In genomic region chr20:3106658-3107463, GRCh38 we compare ENCODE assay signal across 1 cellular context.
TF ChIP-seq lines count a peak whose summit lies in the region.

No MANE protein-coding gene starts in this region.

TF ChIP-seq in HepG2, 621 proteins besides CTCF, POLR2A, EP300 and RAD21 (continued from another document and continues in another):
- TF ChIP-seq PBX2 (CRISPR knock-in tag; IDR thresholded peaks at IDR 0.05): no peak; the same call in 1 of the 2 replicates
- TF ChIP-seq ADNP (CRISPR knock-in tag; IDR thresholded peaks at IDR 0.05): peak; percentile 46; the same call in 1 of the 2 replicates
- TF ChIP-seq ZNF850 (CRISPR knock-in tag; conservative IDR thresholded peaks at IDR 0.05): no peak
- TF ChIP-seq MTA3 (CRISPR knock-in tag; IDR thresholded peaks at IDR 0.05): no peak
- TF ChIP-seq REST (IDR thresholded peaks at IDR 0.05; ENCODE audit: borderline replicate concordance in 1 of 2, low read depth in 1 of 2, low read length in 2 of 2): no peak
- TF ChIP-seq YEATS2 (CRISPR knock-in tag; IDR thresholded peaks at IDR 0.05; ENCODE audit: borderline replicate concordance): no peak; the same call in 1 of the 2 replicates
- no peak for TF ChIP-seq PHF20 (CRISPR knock-in tag; IDR thresholded peaks at IDR 0.05)
- no peak for TF ChIP-seq MEIS1 (CRISPR knock-in tag; IDR thresholded peaks at IDR 0.05; ENCODE audit: borderline replicate concordance)
- no peak for TF ChIP-seq HOXA7 (CRISPR knock-in tag; IDR thresholded peaks at IDR 0.05)
- TF ChIP-seq ERF (CRISPR knock-in tag; IDR thresholded peaks at IDR 0.05): 0 out of 2 replicates have a peak, but pooled peaks have one; percentile 43
- peak; percentile 44; the same call in 1 of the 2 replicates for TF ChIP-seq MEIS2 (CRISPR knock-in tag; IDR thresholded peaks at IDR 0.05)
- TF ChIP-seq KDM5B (CRISPR knock-in tag; IDR thresholded peaks at IDR 0.05; ENCODE audit: borderline replicate concordance): peak; percentile 91
- TF ChIP-seq DRAP1 (CRISPR knock-in tag; IDR thresholded peaks at IDR 0.05): no peak; the same call in 1 of the 2 replicates
- no peak for TF ChIP-seq FUBP1 (CRISPR knock-in tag; IDR thresholded peaks at IDR 0.05; ENCODE audit: borderline replicate concordance)
- TF ChIP-seq USF2 (IDR thresholded peaks at IDR 0.05; ENCODE audit: low read depth, low read length): no peak
- no peak; the same call in 1 of the 2 replicates for TF ChIP-seq USF2 (CRISPR knock-in tag; IDR thresholded peaks at IDR 0.05; ENCODE audit: borderline replicate concordance)
- no peak; the same call in 1 of the 2 replicates for TF ChIP-seq BRF2 (CRISPR knock-in tag; IDR thresholded peaks at IDR 0.05)
- no peak for TF ChIP-seq NONO (IDR thresholded peaks at IDR 0.05)
- TF ChIP-seq NONO (CRISPR knock-in tag; conservative IDR thresholded peaks at IDR 0.05): peak; percentile 74
- no peak for TF ChIP-seq ATRX (CRISPR knock-in tag; IDR thresholded peaks at IDR 0.05; ENCODE audit: borderline replicate concordance)
- TF ChIP-seq ZFP62 (CRISPR knock-in tag; IDR thresholded peaks at IDR 0.05): no peak
- TF ChIP-seq NR0B2 (CRISPR knock-in tag; IDR thresholded peaks at IDR 0.05): no peak; the same call in 1 of the 2 replicates
- no peak for TF ChIP-seq ZNF432 (CRISPR knock-in tag; IDR thresholded peaks at IDR 0.05; ENCODE audit: borderline replicate concordance)
- TF ChIP-seq TRIM24 (CRISPR knock-in tag; IDR thresholded peaks at IDR 0.05): no peak
- TF ChIP-seq HNF4G (IDR thresholded peaks at IDR 0.05; ENCODE audit: borderline replicate concordance, low read depth, low read length): peak; percentile 99
- TF ChIP-seq HNF4G (CRISPR knock-in tag; IDR thresholded peaks at IDR 0.05; ENCODE audit: borderline replicate concordance, low read depth): peak; percentile 94; the same call in 1 of the 2 replicates
- TF ChIP-seq DMAP1 (CRISPR knock-in tag; IDR thresholded peaks at IDR 0.05): peak; percentile 87
- peak; percentile 97; the same call in 1 of the 2 replicates for TF ChIP-seq NCOA1 (CRISPR knock-in tag; IDR thresholded peaks at IDR 0.05)
- TF ChIP-seq FOXJ3 (CRISPR knock-in tag; IDR thresholded peaks at IDR 0.05; ENCODE audit: borderline replicate concordance): no peak
- TF ChIP-seq ZNF646 (CRISPR knock-in tag; IDR thresholded peaks at IDR 0.05): no peak
- TF ChIP-seq SOX13 (IDR thresholded peaks at IDR 0.05): peak; percentile 23; the same call in 1 of the 2 replicates
- TF ChIP-seq SOX13 (CRISPR knock-in tag; conservative IDR thresholded peaks at IDR 0.05 in 1 of 2, IDR thresholded peaks at IDR 0.05 in 1 of 2): peak in 1 of 2 experiments; percentile 75; a peak in 2 of 4 replicates
- peak; percentile 36 for TF ChIP-seq PTBP1 (IDR thresholded peaks at IDR 0.05; ENCODE audit: low read depth, low read length, poor library complexity, severe bottlenecking)
- no peak for TF ChIP-seq ZNF564 (CRISPR knock-in tag; IDR thresholded peaks at IDR 0.05)
- TF ChIP-seq YEATS4 (CRISPR knock-in tag; IDR thresholded peaks at IDR 0.05; ENCODE audit: borderline replicate concordance): peak; percentile 82; the same call in 1 of the 2 replicates
- TF ChIP-seq ZNF558 (CRISPR knock-in tag; IDR thresholded peaks at IDR 0.05; ENCODE audit: borderline replicate concordance): peak; percentile 82
- TF ChIP-seq FOSL1 (CRISPR knock-in tag; IDR thresholded peaks at IDR 0.05; ENCODE audit: borderline replicate concordance): no peak
- TF ChIP-seq ZNF260 (CRISPR knock-in tag; IDR thresholded peaks at IDR 0.05; ENCODE audit: borderline replicate concordance, low read depth): no peak
- peak; percentile 80 for TF ChIP-seq SMAD1 (CRISPR knock-in tag; IDR thresholded peaks at IDR 0.05; ENCODE audit: borderline replicate concordance, low read depth)
- TF ChIP-seq KLF12 (CRISPR knock-in tag; IDR thresholded peaks at IDR 0.05; ENCODE audit: borderline replicate concordance): peak; percentile 21; the same call in 1 of the 2 replicates
